ENCODE assay signal across 26 cellular contexts in genomic region chr2:47595115-47595514, GRCh38. TPM values are rescaled to one million over a fixed set of nuclear protein-coding genes. Genes with fewer than 3 reads are reported as not detected.
DNase-seq lines count a peak whose midpoint lies in the region; ATAC-seq, FAIRE-seq and TF ChIP-seq lines count a peak whose summit lies in the region.
"Had no signal": no experiment of that assay in that cellular context is flagged by ENCODE, and none has a peak within 500 bp of the region (broad histone marks: within the 10 kb centered on the region; RNA-seq: fewer than 3 reads in every experiment).

No MANE protein-coding gene starts in this region.

- no peak for TF ChIP-seq EP300 in H1 (IDR thresholded peaks at IDR 0.05; ENCODE audit: borderline replicate concordance in 1 of 2, low read depth in 2 of 2, low read length in 2 of 2)

- H3K27me3 Mint-ChIP-seq in neural progenitor cell (ENCODE audit: insufficient read depth, low read depth) = peaks cover 7% of the 10 kb centered on the region
- peaks cover 2% of the 10 kb centered on the region for H3K27me3 Mint-ChIP-seq in activated T-cell treated with anti-CD3 and anti-CD28 coated beads, Interleukin-2, amount 50 U/mL, for 4 hours (ENCODE audit: low read depth)

- H3K4ac ChIP-seq in H1 (replicated peaks; ENCODE audit: insufficient read length, low read depth, low read length) = no peak overlapping the region

- TF ChIP-seq RAD21 in H1 (IDR thresholded peaks at IDR 0.05 in 1 of 2, conservative IDR thresholded peaks at IDR 0.05 in 1 of 2; ENCODE audit: low read depth in 2 of 2, low read length in 2 of 2) (no peak), liver (IDR thresholded peaks at IDR 0.05) (no peak)

- no peaks in the 10 kb centered on the region; the same call in 1 of the 2 replicates for H3K23me2 ChIP-seq in H1 (ENCODE audit: low read depth, low read length)

- H3K4me3 ChIP-seq in H1 (ENCODE audit: extremely low read depth in 1 of 4, insufficient read depth in 2 of 4, low read depth in 3 of 4, low read length in 4 of 4) (no peak overlapping the region), liver (ENCODE audit: low read depth in 1 of 3, low read length in 3 of 3) (no peak overlapping the region), neural progenitor cell (no peak overlapping the region), hepatocyte (no peak overlapping the region)
- H3K4me3 ChIP-seq: BLaER1 had no signal

- H2BK12ac ChIP-seq in H1 (ENCODE audit: low read depth, low read length) = no peak overlapping the region

- H3K79me1 ChIP-seq in H1 (ENCODE audit: low read depth, low read length) = no peaks in the 10 kb centered on the region

- H3K27ac Mint-ChIP-seq in neural progenitor cell = no peak overlapping the region
- H3K27ac Mint-ChIP-seq: CD14-positive monocyte; CD4-positive, alpha-beta memory T cell; CD4-positive, CD25-positive, alpha-beta regulatory T cell had no signal

- 100% methylated on average over 1 of the region's 1 CpG; no CpG with 5 or more reads in 1 of the 2 experiments for WGBS in H1 (ENCODE audit: extremely low coverage in 1 of 2, insufficient coverage in 1 of 2, insufficient read length in 1 of 2, insufficient replicate concordance in 2 of 2, low coverage in 1 of 2, low lambda C conversion rate in 2 of 2, missing lambda C conversion rate in 1 of 2), 2 experiments
- WGBS in liver = 56% methylated on average over 1 of the region's 1 CpG
- 78% methylated on average over 1 of the region's 1 CpG for WGBS in hepatocyte (ENCODE audit: low lambda C conversion rate, missing lambda C conversion rate)

- H3K9me2 ChIP-seq in hepatocyte (replicated peaks; ENCODE audit: insufficient read depth) = no peaks in the 10 kb centered on the region

- H3K4me1 Mint-ChIP-seq in neural progenitor cell = peaks cover 13% of the 10 kb centered on the region
- no peaks in the 10 kb centered on the region for H3K4me1 Mint-ChIP-seq in activated T-cell treated with anti-CD3 and anti-CD28 coated beads, Interleukin-2, amount 50 U/mL, for 4 hours (ENCODE audit: low read depth)
- H3K4me1 Mint-ChIP-seq: CD14-positive monocyte; CD4-positive, alpha-beta memory T cell; CD4-positive, CD25-positive, alpha-beta regulatory T cell; CD8-positive, alpha-beta memory T cell had no signal

- no peak for DNase-seq in H1 (ENCODE audit: low read depth in 1 of 2, low spot score in 2 of 2)
- no peak for DNase-seq in left lobe of liver (ENCODE audit: low spot score)
- no peak for DNase-seq in neural progenitor cell (ENCODE audit: low spot score)
- no peak for DNase-seq in activated T-cell treated with anti-CD3 and anti-CD28 coated beads, Interleukin-2, amount 50 U/mL, for 4 hours
- DNase-seq in hepatocyte (ENCODE audit: low spot score) = no peak
- DNase-seq: 8988T; ACHN; BE2C; C1 segment of cervical spinal cord; CD4-positive, alpha-beta memory T cell; CD4-positive, CD25-positive, alpha-beta regulatory T cell; CD8-positive, alpha-beta memory T cell; COR-L47; DMS 273 treated with DMSO at 0.1 percent for 48 hours; DMS79 treated with DMSO at 0.1 percent for 48 hours; GF-D8 had no signal

- POLR2A ChIA-PET in H1 (lab: Charles Lee; ENCODE audit: partially characterized antibody) = no interaction called here

- H4K91ac ChIP-seq in H1 (replicated peaks; ENCODE audit: insufficient read length, low read length) = no peak overlapping the region

- no peaks in the 10 kb centered on the region for H3F3A ChIP-seq in neural progenitor cell (ENCODE audit: low read depth)

- no peak overlapping the region for H3K27ac ChIP-seq in H1 (ENCODE audit: low read depth, low read length)
- H3K27ac ChIP-seq in liver (ENCODE audit: low read depth in 1 of 2, low read length in 2 of 2) = no peak overlapping the region
- H3K27ac ChIP-seq in neural progenitor cell = no peak overlapping the region
- H3K27ac ChIP-seq in hepatocyte = no peak overlapping the region
- H3K27ac ChIP-seq: BLaER1 had no signal

- H3K4me1 ChIP-seq in H1 (replicated peaks in 1 of 4; ENCODE audit: control insufficient read depth in 3 of 4, insufficient read depth in 4 of 4, low read length in 3 of 4) (peaks cover 0 to 7% (median 3%) of the 10 kb centered on the region in 4 experiments; a peak in 4 of 7 replicates), liver (ENCODE audit: control insufficient read depth in 4 of 4, insufficient read depth in 4 of 4, low read length in 3 of 4) (peaks cover 0 to 4% (median 0%) of the 10 kb centered on the region in 4 donors), neural progenitor cell (peaks cover 10% of the 10 kb centered on the region), hepatocyte (ENCODE audit: insufficient read depth) (no peaks in the 10 kb centered on the region)
- H3K4me1 ChIP-seq: BE2C, BLaER1 had no signal

- CTCF ChIA-PET in H1 (lab: Charles Lee; ENCODE audit: partially characterized antibody) = no interaction called here

- no peak overlapping the region for H2BK120ac ChIP-seq in H1 (replicated peaks; ENCODE audit: low read depth, low read length)

- peaks cover 12% of the 10 kb centered on the region for H3K9me3 Mint-ChIP-seq in neural progenitor cell
- peaks cover 11% of the 10 kb centered on the region for H3K9me3 Mint-ChIP-seq in activated T-cell treated with anti-CD3 and anti-CD28 coated beads, Interleukin-2, amount 50 U/mL, for 4 hours

- ATAC-seq in left lobe of liver (peak; percentile 63), GM21381 (IDR thresholded peaks at IDR 0.05; ENCODE audit: unreplicated experiment) (no peak), HG02970 (IDR thresholded peaks at IDR 0.05; ENCODE audit: low FRiP score, unreplicated experiment) (no peak)
- no peak for ATAC-seq in activated T-cell treated with anti-CD3 and anti-CD28 coated beads, Interleukin-2, amount 50 U/mL, for 4 hours

- no peaks in the 10 kb centered on the region; a peak in 1 of 4 replicates for H3K79me2 ChIP-seq in H1 (ENCODE audit: control insufficient read depth in 1 of 2, insufficient read depth in 2 of 2, low read length in 2 of 2)
- H3K79me2 ChIP-seq in neural progenitor cell (ENCODE audit: low read depth) = no peaks in the 10 kb centered on the region
- H3K79me2 ChIP-seq in hepatocyte = no peaks in the 10 kb centered on the region

- TF ChIP-seq POLR2A in H1 (IDR thresholded peaks at IDR 0.05; ENCODE audit: control extremely low read depth in 1 of 2, low read depth in 2 of 2, low read length in 2 of 2) = no peak

- H3K9ac ChIP-seq in H1 (replicated peaks in 1 of 4; ENCODE audit: extremely low read depth in 1 of 4, low read depth in 3 of 4, low read length in 3 of 4) (no peak overlapping the region), liver (ENCODE audit: low read depth in 1 of 2, low read length in 2 of 2) (no peak overlapping the region), neural progenitor cell (no peak overlapping the region)
- H3K9ac ChIP-seq: BLaER1 had no signal

- peaks cover 16 to 18% of the 10 kb centered on the region in 2 experiments; a peak in 3 of 4 replicates for H3K9me3 ChIP-seq in H1 (ENCODE audit: insufficient read depth in 2 of 2, low read depth in 1 of 2, low read length in 1 of 2)
- no peaks in the 10 kb centered on the region for H3K9me3 ChIP-seq in liver (ENCODE audit: control insufficient read depth in 4 of 4, low read length in 3 of 4)
- no peaks in the 10 kb centered on the region for H3K9me3 ChIP-seq in neural progenitor cell (ENCODE audit: low read depth)
- no peaks in the 10 kb centered on the region for H3K9me3 ChIP-seq in hepatocyte (ENCODE audit: low read depth)

- H3K4me3 Mint-ChIP-seq in neural progenitor cell = no peak overlapping the region
- H3K4me3 Mint-ChIP-seq in activated T-cell treated with anti-CD3 and anti-CD28 coated beads, Interleukin-2, amount 50 U/mL, for 4 hours = no peak overlapping the region
- H3K4me3 Mint-ChIP-seq: CD14-positive monocyte; CD4-positive, alpha-beta memory T cell; CD4-positive, CD25-positive, alpha-beta regulatory T cell; CD8-positive, alpha-beta memory T cell had no signal

- H2BK20ac ChIP-seq in H1 (ENCODE audit: low read length) = peak overlapping the region; percentile 25; the same call in 1 of the 2 replicates

- H3K36me3 ChIP-seq in H1 (ENCODE audit: control insufficient read depth in 2 of 4, insufficient read depth in 4 of 4, low read length in 3 of 4) (peaks cover 0 to 5% (median 0%) of the 10 kb centered on the region in 4 experiments; a peak in 3 of 8 replicates), liver (ENCODE audit: control insufficient read depth in 4 of 4, insufficient read depth in 3 of 4, low read depth in 1 of 4, low read length in 3 of 4) (no peaks in the 10 kb centered on the region), neural progenitor cell (no peaks in the 10 kb centered on the region), hepatocyte (replicated peaks; ENCODE audit: insufficient read depth, low read depth) (no peaks in the 10 kb centered on the region)
- H3K36me3 ChIP-seq: BE2C, BLaER1 had no signal

- H3K27me3 ChIP-seq in H1 (replicated peaks in 1 of 4; ENCODE audit: control insufficient read depth in 3 of 4, extremely low read depth in 1 of 4, insufficient read depth in 3 of 4, low read length in 3 of 4) (no peaks in the 10 kb centered on the region), liver (ENCODE audit: control insufficient read depth in 4 of 4, insufficient read depth in 4 of 4, low read length in 3 of 4) (no peaks in the 10 kb centered on the region), neural progenitor cell (no peaks in the 10 kb centered on the region), hepatocyte (no peaks in the 10 kb centered on the region)
- H3K27me3 ChIP-seq: BE2C, BLaER1 had no signal

- H2AFZ ChIP-seq in H1 (ENCODE audit: low read length) = no peak overlapping the region
- H2AFZ ChIP-seq in neural progenitor cell (replicated peaks) = peak overlapping the region; percentile 17
- H2AFZ ChIP-seq in hepatocyte = no peak overlapping the region

- H3K36me3 Mint-ChIP-seq in neural progenitor cell = no peaks in the 10 kb centered on the region
- peaks cover 1% of the 10 kb centered on the region for H3K36me3 Mint-ChIP-seq in activated T-cell treated with anti-CD3 and anti-CD28 coated beads, Interleukin-2, amount 50 U/mL, for 4 hours (ENCODE audit: insufficient read depth)
- H3K36me3 Mint-ChIP-seq: CD14-positive monocyte had no signal

- no peak overlapping the region for H2BK15ac ChIP-seq in H1 (ENCODE audit: low read length)

- no peak overlapping the region for H4K5ac ChIP-seq in H1 (ENCODE audit: insufficient read length, low read depth, low read length)

- TF ChIP-seq CTCF in H1 (IDR thresholded peaks at IDR 0.05; ENCODE audit: control extremely low read depth in 1 of 3, insufficient read depth in 1 of 3, low read depth in 1 of 3, low read length in 3 of 3) (no peak), liver (IDR thresholded peaks at IDR 0.05; ENCODE audit: low read depth, low read length, missing input control) (no peak), neural progenitor cell (IDR thresholded peaks at IDR 0.05) (no peak), hepatocyte (IDR thresholded peaks at IDR 0.05; ENCODE audit: poor library complexity) (no peak)

- H3K14ac ChIP-seq in H1 (ENCODE audit: insufficient read length) = no peak overlapping the region

- H3K56ac ChIP-seq in H1 (replicated peaks; ENCODE audit: insufficient read length, low read depth, low read length) = no peak overlapping the region

- no peak for FAIRE-seq in H1 (lab: Jason Lieb, UNC)
- FAIRE-seq: A204.1, G401.6, GM12891, GM18507 had no signal

- H2BK5ac ChIP-seq in H1 (ENCODE audit: low read depth, low read length) = no peak overlapping the region

- H4K20me1 ChIP-seq in H1 (replicated peaks in 1 of 2; ENCODE audit: control insufficient read depth in 1 of 2, insufficient read depth in 2 of 2, low read length in 2 of 2) = no peaks in the 10 kb centered on the region
- H4K20me1 ChIP-seq in neural progenitor cell (ENCODE audit: low read depth) = no peaks in the 10 kb centered on the region
- H4K20me1 ChIP-seq in hepatocyte (ENCODE audit: insufficient read depth, poor library complexity, severe bottlenecking) = no peaks in the 10 kb centered on the region
- H4K20me1 ChIP-seq: BLaER1 had no signal

- peak overlapping the region; percentile 26; the same call in 1 of the 2 replicates for H2AK5ac ChIP-seq in H1 (ENCODE audit: low read depth, low read length)

- no peak overlapping the region for H4K8ac ChIP-seq in H1 (ENCODE audit: extremely low read depth, insufficient read depth, low read length)

- no peak overlapping the region for H3K18ac ChIP-seq in H1 (ENCODE audit: extremely low read depth, low read length)

- H3K4me2 ChIP-seq in H1 (ENCODE audit: insufficient read depth in 1 of 2, low read depth in 2 of 2, low read length in 2 of 2) = no peak overlapping the region
- no peak overlapping the region for H3K4me2 ChIP-seq in neural progenitor cell
- H3K4me2 ChIP-seq in hepatocyte = no peak overlapping the region
- H3K4me2 ChIP-seq: BLaER1 had no signal

- no peak overlapping the region for H3K23ac ChIP-seq in H1 (ENCODE audit: insufficient read length)

RNA-seq across cellular contexts. Expression of gene KCNK12, which starts 24.3 kb away (rescaled TPM):
- 7.2 and 8.5 TPM in 2 replicates for total RNA-seq in H1 (2021; fragmentation: NEBNext Ultra II Directional; extraction: Animal tissue kit (Norgen Biotek cat#: 25700))
- polyA plus RNA-seq in H1 (2011; rRNA removed) (8.4 and 10.1 TPM in 2 replicates), liver (not detected), hepatocyte (27.6 and 30.0 TPM in 2 replicates)
- 6.4 TPM for polyA plus RNA-seq in H1 (2011; cell fraction: cytosol; rRNA removed)
- polyA plus RNA-seq in H1 (2011; cell fraction: nucleus; rRNA removed) = 9.6 TPM
- 2.5 to 7.0 TPM (median 5.2 TPM) in 4 replicates for polyA plus RNA-seq in H1 (2012, experiment 1 of 2)
- polyA plus RNA-seq in H1 (2012, experiment 2 of 2) = 2.4 TPM
- 4.2 TPM for polyA plus RNA-seq in H1 (2013, experiment 1 of 2)
- 4.1 TPM for polyA plus RNA-seq in H1 (2013, experiment 2 of 2)
- polyA minus RNA-seq in H1 (2011; rRNA and poly(A)+ RNA removed) = 3.8 and 4.5 TPM in 2 replicates
- polyA minus RNA-seq in H1 (2011; cell fraction: cytosol; rRNA and poly(A)+ RNA removed) = 6.3 TPM
- 8.6 TPM for polyA minus RNA-seq in H1 (2011; cell fraction: nucleus; rRNA and poly(A)+ RNA removed)
- total RNA-seq in left lobe of liver (not detected), liver (not detected), neural progenitor cell (ENCODE audit: low replicate concordance) (0.19 and 3.1 TPM in 2 replicates), hepatocyte (9.6 and 9.8 TPM in 2 replicates)
- under 1 TPM; 0.18 to 0.25 (median 0.24) TPM for total RNA-seq in activated T-cell treated with anti-CD3 and anti-CD28 coated beads, Interleukin-2, amount 50 U/mL, for 4 hours
- total RNA-seq: A673 had no signal
- polyA plus RNA-seq: CD14-positive monocyte had no signal
